Comparison of ENCODE assay signal across 11 cellular contexts in the genomic region with DNA sequence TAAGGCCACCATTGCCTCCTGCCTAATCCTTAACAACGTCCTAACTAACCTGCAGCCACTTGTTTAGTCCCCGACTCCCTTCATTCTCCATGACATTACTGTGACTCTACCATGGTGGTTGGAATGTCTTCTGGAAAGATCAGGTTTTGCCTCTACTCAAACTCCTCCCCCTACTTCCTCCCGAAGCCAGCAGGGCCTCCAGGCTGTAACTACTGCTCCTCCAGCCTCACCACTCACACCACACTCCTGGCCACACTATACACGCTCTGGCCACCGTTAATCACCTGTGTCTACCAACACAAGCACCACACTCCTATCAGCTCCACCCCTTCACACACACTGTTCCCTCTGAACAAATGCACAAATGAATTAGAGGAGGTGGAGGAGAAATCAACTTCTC.
DNase-seq lines count a peak whose midpoint lies in the region; ATAC-seq and TF ChIP-seq lines count a peak whose summit lies in the region.
"Had no signal": no experiment of that assay in that cellular context is flagged by ENCODE, and none has a peak within 500 bp of the region (broad histone marks: within the 10 kb centered on the region; RNA-seq: fewer than 3 reads in every experiment).

No MANE protein-coding gene starts in this region.

- no peak overlapping the region for H3K9ac ChIP-seq in trophoblast cell (ENCODE audit: low read length)
- H3K9ac ChIP-seq: SK-N-SH had no signal

- H3K9me3 ChIP-seq in gastroesophageal sphincter = no peaks in the 10 kb centered on the region
- no peaks in the 10 kb centered on the region for H3K9me3 ChIP-seq in trophoblast cell (ENCODE audit: insufficient read depth, low read depth, low read length)
- H3K9me3 ChIP-seq: SK-N-SH had no signal

- no peak overlapping the region for H4K8ac ChIP-seq in trophoblast cell (ENCODE audit: low read depth, low read length)

- no peak overlapping the region for H3K4ac ChIP-seq in trophoblast cell (ENCODE audit: low read depth, low read length)

- H3K79me1 ChIP-seq in trophoblast cell (ENCODE audit: low read length) = peaks cover 11% of the 10 kb centered on the region

- H3K4me3 ChIP-seq in GM12865 (ENCODE audit: low read depth, low read length) (no peak overlapping the region), gastroesophageal sphincter (no peak overlapping the region), trophoblast cell (ENCODE audit: low read depth, low read length) (no peak overlapping the region)

- H3K27ac ChIP-seq in gastroesophageal sphincter = peak overlapping the region in 3 of 4 donors; percentile 66 to 70 (median 70)
- H3K27ac ChIP-seq in trophoblast cell (ENCODE audit: low read depth, low read length) = no peak overlapping the region

- H3K79me2 ChIP-seq in trophoblast cell (ENCODE audit: control insufficient read depth, insufficient read depth, low read length, poor library complexity) = peaks cover 6% of the 10 kb centered on the region

- ATAC-seq in gastroesophageal sphincter (no peak), HG02970 (IDR thresholded peaks at IDR 0.05; ENCODE audit: low FRiP score, unreplicated experiment) (no peak), HG03095 (IDR thresholded peaks at IDR 0.05; ENCODE audit: unreplicated experiment) (no peak)

- no peak overlapping the region for H2AK5ac ChIP-seq in trophoblast cell (ENCODE audit: low read length)

- peak overlapping the region; percentile 25 for H3K18ac ChIP-seq in trophoblast cell (ENCODE audit: low read length)

- no peaks in the 10 kb centered on the region for H3K9me3 Mint-ChIP-seq in activated CD4-positive, alpha-beta memory T cell treated with anti-CD3 and anti-CD28 coated beads, Interleukin-2, amount 10 ng/mL, durations not matched to agents 7 days and 5 days

- peak; percentile 22 for DNase-seq in GM12865 (ENCODE audit: low read depth)
- peak; percentile 18 for DNase-seq in RPMI7951 (ENCODE audit: low read depth)
- peak; percentile 61 to 80 for DNase-seq in trophoblast cell
- no peak for DNase-seq in activated CD4-positive, alpha-beta memory T cell treated with anti-CD3 and anti-CD28 coated beads, Interleukin-2, amount 10 ng/mL, durations not matched to agents 7 days and 5 days
- DNase-seq in NCI-H2029 treated with DMSO at 0.1 percent for 48 hours (lab: John Stamatoyannopoulos, UW) = no peak
- DNase-seq: anterior cingulate cortex, retina, SK-N-SH had no signal

- no peaks in the 10 kb centered on the region for H3K27me3 ChIP-seq in gastroesophageal sphincter
- no peaks in the 10 kb centered on the region for H3K27me3 ChIP-seq in trophoblast cell (ENCODE audit: insufficient read depth, low read length)

- peaks cover 0 to 98% (median 50%) of the 10 kb centered on the region in 3 donors for H3K4me1 ChIP-seq in gastroesophageal sphincter
- H3K4me1 ChIP-seq in trophoblast cell (ENCODE audit: control insufficient read depth in 1 of 2, insufficient read depth in 2 of 2, low read length in 2 of 2) = peaks cover 28 to 37% of the 10 kb centered on the region in 2 experiments

- no peak overlapping the region for H4K12ac ChIP-seq in trophoblast cell (ENCODE audit: low read depth, low read length)

- H3K36me3 Mint-ChIP-seq in activated CD4-positive, alpha-beta memory T cell treated with anti-CD3 and anti-CD28 coated beads, Interleukin-2, amount 10 ng/mL, durations not matched to agents 7 days and 5 days (ENCODE audit: low read depth) = no peaks in the 10 kb centered on the region

- no peak overlapping the region for H3K27ac Mint-ChIP-seq in activated CD4-positive, alpha-beta memory T cell treated with anti-CD3 and anti-CD28 coated beads, Interleukin-2, amount 10 ng/mL, durations not matched to agents 7 days and 5 days

- H2BK5ac ChIP-seq in trophoblast cell (ENCODE audit: low read depth, low read length, poor library complexity) = no peak overlapping the region

- CTCF ChIA-PET in activated CD4-positive, alpha-beta memory T cell treated with anti-CD3 and anti-CD28 coated beads, Interleukin-2, amount 10 ng/mL, durations not matched to agents 7 days and 5 days (lab: Charles Lee) = no interaction called here

- 66 to 78% methylated on average over 3 to 5 of the region's 5 CpGs for WGBS in gastroesophageal sphincter (ENCODE audit: low coverage in 1 of 2), 2 donors
- WGBS in trophoblast cell (ENCODE audit: extremely low coverage, insufficient coverage, insufficient read length) = no CpG with 5 or more reads among the region's 5 CpGs

- no peak for TF ChIP-seq POLR2A in gastroesophageal sphincter (IDR thresholded peaks at IDR 0.05)

- H3K4me2 ChIP-seq in trophoblast cell (ENCODE audit: low read length) = no peak overlapping the region
- H3K4me2 ChIP-seq: SK-N-SH had no signal

- H4K91ac ChIP-seq in trophoblast cell (ENCODE audit: low read depth, low read length) = peak overlapping the region; percentile 1

- no peak overlapping the region for H3K4me3 Mint-ChIP-seq in activated CD4-positive, alpha-beta memory T cell treated with anti-CD3 and anti-CD28 coated beads, Interleukin-2, amount 10 ng/mL, durations not matched to agents 7 days and 5 days

- no peak overlapping the region for H3K23ac ChIP-seq in trophoblast cell (ENCODE audit: low read length)

- no peak for TF ChIP-seq EP300 in gastroesophageal sphincter (IDR thresholded peaks at IDR 0.05)

- H2AFZ ChIP-seq in trophoblast cell (ENCODE audit: insufficient read depth, low read length, poor library complexity) = no peak overlapping the region

- peaks cover 33% of the 10 kb centered on the region for H3K4me1 Mint-ChIP-seq in activated CD4-positive, alpha-beta memory T cell treated with anti-CD3 and anti-CD28 coated beads, Interleukin-2, amount 10 ng/mL, durations not matched to agents 7 days and 5 days

- TF ChIP-seq CTCF in GM12865 (IDR thresholded peaks at IDR 0.05; ENCODE audit: insufficient read depth, low read depth, low read length, missing control alignments) = no peak
- TF ChIP-seq CTCF in gastroesophageal sphincter (IDR thresholded peaks at IDR 0.05) = no peak

- no peak overlapping the region for H2BK12ac ChIP-seq in trophoblast cell (ENCODE audit: low read length)

- H3K14ac ChIP-seq in trophoblast cell (ENCODE audit: low read length) = no peak overlapping the region

- no peak overlapping the region for H2BK120ac ChIP-seq in trophoblast cell (ENCODE audit: insufficient read depth, low read length, poor library complexity)

- no peaks in the 10 kb centered on the region for H3K36me3 ChIP-seq in gastroesophageal sphincter
- peaks cover 5 to 6% of the 10 kb centered on the region in 2 experiments for H3K36me3 ChIP-seq in trophoblast cell (ENCODE audit: control insufficient read depth in 1 of 2, insufficient read depth in 2 of 2, low read length in 2 of 2)

- H3K27me3 Mint-ChIP-seq in activated CD4-positive, alpha-beta memory T cell treated with anti-CD3 and anti-CD28 coated beads, Interleukin-2, amount 10 ng/mL, durations not matched to agents 7 days and 5 days = no peaks in the 10 kb centered on the region

- POLR2A ChIA-PET in activated CD4-positive, alpha-beta memory T cell treated with anti-CD3 and anti-CD28 coated beads, Interleukin-2, amount 10 ng/mL, durations not matched to agents 7 days and 5 days (lab: Charles Lee) = no interaction called here

Comparison
In these comparisons a context has a peak if more than half of its experiments do, and no peak if none do; other contexts are left out.
1. DNase-seq: peak in GM12865 (single experiment), RPMI7951 (single experiment) and trophoblast cell (2 of 2); none in activated CD4-positive, alpha-beta memory T cell treated with anti-CD3 and anti-CD28 coated beads, Interleukin-2, amount 10 ng/mL, durations not matched to agents 7 days and 5 days (single experiment) and NCI-H2029 treated with DMSO at 0.1 percent for 48 hours (single experiment).